In the genomic region with DNA sequence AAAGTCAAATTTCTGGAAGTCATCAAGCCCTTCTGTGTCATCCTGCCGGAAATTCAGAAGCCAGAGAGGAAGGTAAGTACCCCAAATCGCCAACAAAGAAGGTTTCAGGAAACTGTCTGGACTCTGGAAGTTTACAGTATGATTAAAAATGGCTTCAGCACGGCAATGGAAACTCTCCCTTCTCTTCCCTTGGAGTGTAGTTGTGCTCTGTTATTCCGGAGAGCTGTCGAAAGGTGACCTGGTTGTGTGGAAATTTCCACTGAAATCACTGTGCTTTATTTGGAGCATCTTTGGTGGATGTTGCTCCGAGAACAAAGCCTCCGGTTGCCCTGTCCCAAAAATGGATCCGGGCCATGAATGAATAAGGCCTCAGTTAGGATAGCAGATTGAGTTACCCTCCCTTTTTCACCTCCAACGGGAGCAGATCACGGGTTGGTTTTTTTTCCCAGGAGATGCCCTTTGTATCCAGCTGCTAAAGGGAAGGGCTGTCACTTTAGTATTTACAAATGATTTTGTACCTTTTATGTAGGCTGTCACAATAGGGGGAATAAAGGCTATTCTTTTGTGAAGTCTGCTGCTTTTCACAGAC, we compare ENCODE assay signal across 8 cellular contexts. TPM values are rescaled to one million over a fixed set of nuclear protein-coding genes. Genes with fewer than 3 reads are reported as not detected.
DNase-seq lines count a peak whose midpoint lies in the region; ATAC-seq, FAIRE-seq and TF ChIP-seq lines count a peak whose summit lies in the region.

No MANE protein-coding gene starts in this region.

- H3K4me1 ChIP-seq in PC-9 (replicated peaks; ENCODE audit: insufficient read depth) (peaks cover 26% of the 10 kb centered on the region), endothelial cell of umbilical vein (ENCODE audit: control insufficient read depth, extremely low read depth, insufficient read depth, low read length) (peaks cover 39% of the 10 kb centered on the region)

- H3K4me2 ChIP-seq in PC-9 (peak overlapping the region; percentile 99), endothelial cell of umbilical vein (ENCODE audit: insufficient read depth, low read length) (peak overlapping the region; percentile 100), neural cell (ENCODE audit: low read length) (peak overlapping the region; percentile 88)

- H3K4me3 ChIP-seq in PC-9 (peak overlapping the region; percentile 99), endothelial cell of umbilical vein (replicated peaks in 1 of 3; ENCODE audit: insufficient read depth in 1 of 3, low read depth in 1 of 3, low read length in 3 of 3) (peak overlapping the region; percentile 90 to 99 (median 99)), neural cell (ENCODE audit: low read length) (peak overlapping the region; percentile 94)

- H3K9me3 ChIP-seq in PC-9 (ENCODE audit: insufficient read depth, low read depth) = no peaks in the 10 kb centered on the region
- H3K9me3 ChIP-seq in endothelial cell of umbilical vein (replicated peaks; ENCODE audit: control insufficient read depth, insufficient read depth, low read length) = no peaks in the 10 kb centered on the region
- H3K9me3 ChIP-seq in neural cell (ENCODE audit: low read length) = no peaks in the 10 kb centered on the region

- H3K79me2 ChIP-seq in PC-9 (ENCODE audit: low read depth) = peaks cover 55% of the 10 kb centered on the region
- H3K79me2 ChIP-seq in endothelial cell of umbilical vein (ENCODE audit: control insufficient read depth, insufficient read depth, low read length) = peaks cover 51% of the 10 kb centered on the region
- peaks cover 28% of the 10 kb centered on the region for H3K79me2 ChIP-seq in neural cell (replicated peaks; ENCODE audit: insufficient read depth, low read length)

- no peak for DNase-seq in GM18507 (ENCODE audit: extremely low spot score, insufficient read length, low read depth)
- no peak for DNase-seq in PC-9
- peak; percentile 41 for DNase-seq in endothelial cell of umbilical vein (ENCODE audit: low read depth, low spot score)
- DNase-seq in NK-92 treated with Interleukin-12 subunit alpha and Interleukin-12 subunit beta, amount 100 ng/mL, for 24 hours (lab: John Stamatoyannopoulos, UW) = no peak

- TF ChIP-seq CTCF in PC-9 (conservative IDR thresholded peaks at IDR 0.05) (no peak), endothelial cell of umbilical vein (IDR thresholded peaks at IDR 0.05; ENCODE audit: extremely low read depth in 1 of 2, insufficient read depth in 1 of 2, low read depth in 1 of 2, low read length in 2 of 2) (no peak), neural cell (IDR thresholded peaks at IDR 0.05; ENCODE audit: poor library complexity, severe bottlenecking) (no peak)

- H3K9ac ChIP-seq in endothelial cell of umbilical vein (replicated peaks; ENCODE audit: extremely low read depth, insufficient read depth, low read length) (peak overlapping the region; percentile 96), neural cell (ENCODE audit: low read length) (peak overlapping the region; percentile 77)

- H3K36me3 ChIP-seq in PC-9 (ENCODE audit: low read depth) (peaks cover 44% of the 10 kb centered on the region), endothelial cell of umbilical vein (ENCODE audit: control insufficient read depth in 2 of 2, extremely low read depth in 1 of 2, insufficient read depth in 2 of 2, low read length in 2 of 2) (peaks cover 13 to 23% of the 10 kb centered on the region in 2 experiments), neural cell (ENCODE audit: insufficient read depth, low read length) (peaks cover 8% of the 10 kb centered on the region)

- H3F3A ChIP-seq in PC-9 (ENCODE audit: insufficient read depth, low read depth) (peaks cover 6% of the 10 kb centered on the region; the same call in 1 of the 2 replicates), neural cell (ENCODE audit: insufficient read depth, low read length, poor library complexity, severe bottlenecking) (no peaks in the 10 kb centered on the region)

- H3K27me3 ChIP-seq in PC-9 (ENCODE audit: insufficient read depth, low read depth) = no peaks in the 10 kb centered on the region
- peaks cover 3 to 5% of the 10 kb centered on the region in 2 experiments for H3K27me3 ChIP-seq in endothelial cell of umbilical vein (ENCODE audit: control insufficient read depth in 2 of 2, insufficient read depth in 2 of 2, low read length in 2 of 2)
- H3K27me3 ChIP-seq in neural cell (ENCODE audit: insufficient read depth, low read depth, low read length) = no peaks in the 10 kb centered on the region

- ATAC-seq in HG02938 (IDR thresholded peaks at IDR 0.05; ENCODE audit: unreplicated experiment) (no peak), GM19328 (IDR thresholded peaks at IDR 0.05; ENCODE audit: unreplicated experiment) (no peak), GM18907 (IDR thresholded peaks at IDR 0.05; ENCODE audit: unreplicated experiment) (no peak)

- H3K27ac ChIP-seq in PC-9 = peak overlapping the region; percentile 81
- H3K27ac ChIP-seq in endothelial cell of umbilical vein (ENCODE audit: insufficient read depth, low read depth, low read length) = peak overlapping the region; percentile 92
- H3K27ac ChIP-seq in neural cell (ENCODE audit: low read length) = peak overlapping the region; percentile 73

- peak overlapping the region; percentile 76 for H2AFZ ChIP-seq in PC-9
- peak overlapping the region; percentile 68 for H2AFZ ChIP-seq in endothelial cell of umbilical vein (ENCODE audit: low read depth, low read length)
- H2AFZ ChIP-seq in neural cell (ENCODE audit: low read depth, low read length) = peak overlapping the region; percentile 62

- POLR2A ChIA-PET in PC-9 (lab: Charles Lee; ENCODE audit: unreplicated experiment) = no interaction called here
- POLR2A ChIA-PET in endothelial cell of umbilical vein (lab: Charles Lee) = interaction anchor here (1.0 kb wide), 1 partner anchor 11 kb away, joined by 3 read pairs; no protein-coding TSS in a partner anchor

- peaks cover 38% of the 10 kb centered on the region for H4K20me1 ChIP-seq in PC-9 (ENCODE audit: insufficient read depth)
- peaks cover 9% of the 10 kb centered on the region for H4K20me1 ChIP-seq in endothelial cell of umbilical vein (replicated peaks; ENCODE audit: control insufficient read depth, extremely low read depth, insufficient read depth, low read length)
- H4K20me1 ChIP-seq in neural cell (ENCODE audit: insufficient read depth) = no peaks in the 10 kb centered on the region

- H3K9me1 ChIP-seq in endothelial cell of umbilical vein (replicated peaks; ENCODE audit: control insufficient read depth, extremely low read depth, insufficient read depth, low read length) = no peaks in the 10 kb centered on the region

- TF ChIP-seq RAD21 in neural cell (conservative IDR thresholded peaks at IDR 0.05) = no peak

- peak; percentile 44 for FAIRE-seq in GM18507 (lab: Jason Lieb, UNC)
- no peak for FAIRE-seq in endothelial cell of umbilical vein (lab: Jason Lieb, UNC)

- no peak for TF ChIP-seq EP300 in neural cell (conservative IDR thresholded peaks at IDR 0.05; ENCODE audit: poor library complexity, severe bottlenecking)

- BruUV-seq in PC-9 (replicated peaks; lab: Mats Ljungman, UMichigan) (TSS peak; percentile 79), endothelial cell of umbilical vein (replicated peaks; lab: Mats Ljungman, UMichigan) (TSS peak; percentile 65)

- CTCF ChIA-PET in PC-9 (lab: Charles Lee) = no interaction called here
- CTCF ChIA-PET in endothelial cell of umbilical vein (lab: Charles Lee) = interaction anchor here (2.3 kb wide), 1 partner anchor 478 kb away, joined by 11 read pairs; no protein-coding TSS in a partner anchor

- H3K9me2 ChIP-seq in PC-9 (ENCODE audit: insufficient read depth) (no peaks in the 10 kb centered on the region), neural cell (ENCODE audit: insufficient read depth, low read length) (no peaks in the 10 kb centered on the region)

- intact Hi-C loops in PC-9 (cut with micrococcal nuclease; ENCODE audit: unreplicated experiment) = loop anchor here (5.0 to 10.0 kb wide), 4 partner anchors 258 to 476 kb away; partner anchors contain the start of gene TPRA1
- intact Hi-C loops in endothelial cell of umbilical vein (cut with micrococcal nuclease) = loop anchor here (2.0 to 5.0 kb wide), 4 partner anchors 356 to 476 kb away; partner anchors contain the start of gene TPRA1

- dilution Hi-C loops in endothelial cell of umbilical vein (cut with MboI; ENCODE audit: extremely low pct_ligation_motif_present, low sequenced_read_pairs) = no loop called here

- TF ChIP-seq POLR2A in endothelial cell of umbilical vein (IDR thresholded peaks at IDR 0.05; ENCODE audit: low read depth, low read length) = no peak

TF ChIP-seq in endothelial cell of umbilical vein, 7 proteins besides CTCF, POLR2A, EP300 and RAD21:
- TF ChIP-seq GATA2 (IDR thresholded peaks at IDR 0.05; ENCODE audit: insufficient read depth, insufficient read length, low read depth, low read length) = no peak
- TF ChIP-seq EZH2 (IDR thresholded peaks at IDR 0.05; ENCODE audit: borderline replicate concordance, low read depth, low read length, severe bottlenecking) = no peak

TF ChIP-seq in neural cell, 6 proteins besides CTCF, POLR2A, EP300 and RAD21 (continues in another document):
- TF ChIP-seq POLR2AphosphoS5 (IDR thresholded peaks at IDR 0.05) (no peak), EZH2 (IDR thresholded peaks at IDR 0.05; ENCODE audit: borderline replicate concordance, insufficient read depth, low read length, poor library complexity, severe bottlenecking) (no peak), MXI1 (conservative IDR thresholded peaks at IDR 0.05; ENCODE audit: poor library complexity, severe bottlenecking) (no peak)

RNA-seq across cellular contexts. Expression of gene SEC61A1, which starts 0.7 kb away (rescaled TPM):
- total RNA-seq in PC-9 (2021) (110 and 189 TPM in 2 replicates), endothelial cell of umbilical vein (280 and 312 TPM in 2 replicates)
- polyA plus RNA-seq in endothelial cell of umbilical vein (307 and 338 TPM in 2 replicates), neural cell (91.6 and 96.5 TPM in 2 replicates)
- 192 and 202 TPM in 2 replicates for polyA plus RNA-seq in endothelial cell of umbilical vein (2011; cell fraction: cytosol; rRNA removed)
- 211 and 214 TPM in 2 replicates for polyA plus RNA-seq in endothelial cell of umbilical vein (2011; cell fraction: nucleus; rRNA removed)
- 223 and 292 TPM in 2 replicates for polyA plus RNA-seq in endothelial cell of umbilical vein (2012)
- polyA minus RNA-seq in endothelial cell of umbilical vein (648 and 737 TPM in 2 replicates), neural cell (113 and 114 TPM in 2 replicates)
- polyA minus RNA-seq in endothelial cell of umbilical vein (2011; cell fraction: cytosol; rRNA and poly(A)+ RNA removed) = 112 TPM
- polyA minus RNA-seq in endothelial cell of umbilical vein (2011; cell fraction: nucleus; rRNA and poly(A)+ RNA removed) = 135 and 185 TPM in 2 replicates
